Comparison of ENCODE assay signal across 1 cellular context in the genomic region with DNA sequence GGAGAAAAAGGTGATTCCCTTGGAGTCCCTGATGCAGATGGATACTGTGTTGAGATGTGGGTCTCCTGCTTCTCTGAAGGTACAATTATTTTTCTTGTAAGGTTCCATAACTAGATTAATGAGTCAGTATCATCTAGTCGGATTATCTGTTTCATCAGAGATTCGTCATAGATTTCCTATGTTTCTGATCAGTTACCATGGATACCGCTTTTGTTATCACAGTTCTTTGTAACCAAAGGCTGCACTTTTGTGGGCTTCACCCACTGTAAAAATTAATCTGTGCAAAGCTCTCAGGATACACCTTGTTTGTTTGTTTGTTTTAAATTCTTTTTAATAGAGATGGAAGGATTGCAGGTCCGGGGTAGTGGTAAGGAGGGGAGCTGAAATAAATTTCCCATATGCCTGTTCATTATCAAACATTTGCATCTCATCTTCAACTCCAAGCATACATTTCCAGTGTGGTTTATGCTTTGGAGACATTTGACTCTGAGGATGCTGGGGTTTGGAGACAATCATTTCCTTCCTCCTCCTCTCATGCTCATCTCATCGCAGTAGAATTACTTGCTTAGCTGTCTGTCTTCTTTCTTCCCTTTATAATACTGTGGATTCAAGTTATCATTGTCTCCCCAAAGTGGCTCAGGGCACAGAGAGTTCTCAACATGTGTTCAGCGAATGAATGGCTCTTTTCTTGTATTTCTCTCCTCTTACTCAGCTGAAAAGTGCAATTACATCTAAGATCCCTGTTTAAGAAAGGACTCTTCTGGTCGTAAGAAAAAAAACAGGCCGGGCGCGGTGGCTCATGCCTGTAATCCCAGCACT.
TF ChIP-seq lines count a peak whose summit lies in the region.

No MANE protein-coding gene starts in this region.

TF ChIP-seq in endothelial cell of umbilical vein, 7 proteins besides CTCF, POLR2A, EP300 and RAD21:
- no peak for TF ChIP-seq EZH2 (IDR thresholded peaks at IDR 0.05; ENCODE audit: borderline replicate concordance, low read depth, low read length, severe bottlenecking)
- TF ChIP-seq JUN (IDR thresholded peaks at IDR 0.05; ENCODE audit: borderline replicate concordance, insufficient read depth, insufficient read length, low read depth) = no peak
- no peak for TF ChIP-seq FOS (IDR thresholded peaks at IDR 0.05; ENCODE audit: borderline replicate concordance, insufficient read depth, low read length)
- no peak for TF ChIP-seq MYC (IDR thresholded peaks at IDR 0.05; ENCODE audit: low read depth, low read length)
